Comparison of ENCODE assay signal across 12 cellular contexts in the genomic region with DNA sequence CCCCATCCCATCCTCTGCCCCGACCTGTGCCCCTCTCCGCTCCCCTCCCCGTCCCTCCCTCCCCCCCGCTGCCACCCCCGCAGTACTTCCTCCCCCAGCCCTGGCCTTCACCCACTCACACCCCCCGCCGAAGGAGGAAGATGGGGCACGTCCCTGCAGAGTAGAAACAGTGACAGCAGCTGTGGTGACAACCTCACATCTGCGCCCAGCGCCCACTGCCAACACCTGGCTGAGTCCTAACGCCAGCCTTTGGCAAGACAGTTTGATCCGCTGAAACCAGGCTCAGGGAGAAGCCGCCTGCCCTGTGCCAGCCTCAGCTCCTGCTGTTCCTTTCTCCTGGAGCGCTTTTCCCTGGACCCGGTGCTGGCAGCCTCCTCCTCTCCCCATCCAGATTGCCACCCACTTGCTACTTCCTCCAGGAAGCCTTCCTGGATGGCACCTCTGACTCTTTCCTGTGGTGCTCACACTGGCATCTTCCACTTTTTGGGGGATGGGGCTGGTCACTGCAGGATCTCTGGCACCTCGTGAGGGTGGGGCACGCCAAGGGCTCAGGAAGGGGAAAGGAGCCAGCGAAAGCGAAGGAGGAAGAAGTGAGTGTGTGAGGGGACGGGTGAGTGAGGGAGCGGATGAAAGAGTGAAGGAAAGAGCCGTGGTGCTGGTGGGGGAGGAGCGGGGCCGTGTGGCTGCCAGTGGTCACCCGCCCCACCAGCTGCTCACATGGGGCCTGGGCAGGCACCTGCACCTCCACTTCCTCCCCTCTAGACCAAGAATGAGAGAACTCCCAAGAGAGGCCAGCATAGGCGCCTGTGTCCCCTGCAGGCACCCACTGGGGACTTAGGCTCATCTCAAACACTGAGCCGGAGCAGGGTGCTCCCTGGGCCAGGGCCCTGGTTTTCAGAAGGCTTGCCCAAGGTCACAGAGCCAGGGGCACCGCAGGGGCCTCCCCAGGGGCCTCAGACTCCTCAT. TPM values are rescaled to one million over a fixed set of nuclear protein-coding genes. Genes with fewer than 3 reads are reported as not detected.
DNase-seq lines count a peak whose midpoint lies in the region; ATAC-seq and TF ChIP-seq lines count a peak whose summit lies in the region.
"Had no signal": no experiment of that assay in that cellular context is flagged by ENCODE, and none has a peak within 500 bp of the region (broad histone marks: within the 10 kb centered on the region; RNA-seq: fewer than 3 reads in every experiment).

No MANE protein-coding gene starts in this region.

- no peak for TF ChIP-seq POLR2A in uterus (IDR thresholded peaks at IDR 0.05)

- H3K36me3 ChIP-seq in CD8-positive, alpha-beta T cell (ENCODE audit: insufficient read depth, low read length): no peaks in the 10 kb centered on the region
- H3K36me3 ChIP-seq in OCI-LY7 (ENCODE audit: insufficient read depth, low read length) (no peaks in the 10 kb centered on the region), right atrium auricular region (no peaks in the 10 kb centered on the region), uterus (no peaks in the 10 kb centered on the region)
- H3K36me3 ChIP-seq: gastroesophageal sphincter had no signal

- peaks cover 42% of the 10 kb centered on the region for H3K4me1 ChIP-seq in CD8-positive, alpha-beta T cell (ENCODE audit: insufficient read depth, low read length)
- H3K4me1 ChIP-seq in OCI-LY7 (ENCODE audit: insufficient read depth, low read length, poor library complexity, severe bottlenecking) (peaks cover 54% of the 10 kb centered on the region), right atrium auricular region (peaks cover 0 to 39% of the 10 kb centered on the region in 2 donors), uterus (peaks cover 0 to 3% of the 10 kb centered on the region in 2 donors)
- H3K4me1 ChIP-seq: gastroesophageal sphincter had no signal

- no peaks in the 10 kb centered on the region for H3K36me3 Mint-ChIP-seq in CD8-positive, alpha-beta T cell
- no peaks in the 10 kb centered on the region for H3K36me3 Mint-ChIP-seq in T-helper 2 cell treated with Interferon-gamma antibody and Interleukin-4, amounts not matched to agents 5 μg/mL and 100 μg/mL, for 36 hours (ENCODE audit: low read depth)

- no peak for TF ChIP-seq CTCF in CD8-positive, alpha-beta T cell (IDR thresholded peaks at IDR 0.05)
- TF ChIP-seq CTCF in OCI-LY7 (conservative IDR thresholded peaks at IDR 0.05; ENCODE audit: low read length) (no peak), right atrium auricular region (IDR thresholded peaks at IDR 0.05) (no peak), uterus (IDR thresholded peaks at IDR 0.05) (no peak)

- POLR2A ChIA-PET in CD8-positive, alpha-beta T cell (lab: Charles Lee): no interaction called here
- POLR2A ChIA-PET in OCI-LY7 (lab: Charles Lee): no interaction called here

- H3K27me3 Mint-ChIP-seq in CD8-positive, alpha-beta T cell (ENCODE audit: low read depth): no peaks in the 10 kb centered on the region
- H3K27me3 Mint-ChIP-seq in T-helper 2 cell treated with Interferon-gamma antibody and Interleukin-4, amounts not matched to agents 5 μg/mL and 100 μg/mL, for 36 hours (ENCODE audit: low read depth): no peaks in the 10 kb centered on the region

- peaks cover 46% of the 10 kb centered on the region for H3K4me1 Mint-ChIP-seq in CD8-positive, alpha-beta T cell (ENCODE audit: low read depth)
- peaks cover 13% of the 10 kb centered on the region for H3K4me1 Mint-ChIP-seq in T-helper 2 cell treated with Interferon-gamma antibody and Interleukin-4, amounts not matched to agents 5 μg/mL and 100 μg/mL, for 36 hours (ENCODE audit: low read depth)

- CTCF ChIA-PET in CD8-positive, alpha-beta T cell (lab: Charles Lee): interaction anchor here (0.7 to 1.0 kb wide), 4 partner anchors 9 to 36 kb away, joined by 3 to 4 read pairs (median 3); no protein-coding TSS in a partner anchor
- CTCF ChIA-PET in OCI-LY7 (lab: Charles Lee; ENCODE audit: unreplicated experiment): interaction anchor here (0.6 kb wide), 1 partner anchor 18 kb away, joined by 3 read pairs; no protein-coding TSS in a partner anchor

- ATAC-seq in CD8-positive, alpha-beta T cell: peak; percentile 40
- peak; percentile 66 for ATAC-seq in GM19463 (IDR thresholded peaks at IDR 0.05; ENCODE audit: unreplicated experiment)
- ATAC-seq: gastroesophageal sphincter had no signal

- H3K9me2 ChIP-seq in OCI-LY7 (ENCODE audit: insufficient read depth, low read length): no peaks in the 10 kb centered on the region

- no peaks in the 10 kb centered on the region for H3K9me3 Mint-ChIP-seq in CD8-positive, alpha-beta T cell
- H3K9me3 Mint-ChIP-seq in T-helper 2 cell treated with Interferon-gamma antibody and Interleukin-4, amounts not matched to agents 5 μg/mL and 100 μg/mL, for 36 hours: no peaks in the 10 kb centered on the region
- H3K9me3 Mint-ChIP-seq: nephron progenitor cell had no signal

- no peaks in the 10 kb centered on the region for H3K79me2 ChIP-seq in OCI-LY7 (ENCODE audit: insufficient read depth, low read depth, low read length)

- H3K27ac ChIP-seq in CD8-positive, alpha-beta T cell (ENCODE audit: low read depth, low read length): no peak overlapping the region
- H3K27ac ChIP-seq in OCI-LY7 (ENCODE audit: low read depth, low read length, poor library complexity, severe bottlenecking): peak overlapping the region; percentile 47
- H3K27ac ChIP-seq in right atrium auricular region: peak overlapping the region; percentile 36 to 63
- no peak overlapping the region for H3K27ac ChIP-seq in uterus
- H3K27ac ChIP-seq: gastroesophageal sphincter had no signal

- intact Hi-C loops in CD8-positive, alpha-beta T cell (cut with DNase I, micrococcal nuclease): no loop called here
- intact Hi-C loops in OCI-LY7 (cut with micrococcal nuclease; ENCODE audit: unreplicated experiment) (loop anchor here (1.0 to 10.0 kb wide), 5 partner anchors 25 to 485 kb away; a partner anchor contains a TSS), posterior vena cava (cut with DNase I) (no loop called here), uterus (cut with DNase I; ENCODE audit: low total_unique reads) (no loop called here)

- DNase-seq in CD8-positive, alpha-beta T cell: peak in 4 of 7 experiments; percentile 40 to 72 (median 52)
- DNase-seq in OCI-LY7 (ENCODE audit: low spot score): peak; percentile 78
- no peak for DNase-seq in right atrium auricular region (ENCODE audit: low spot score)
- DNase-seq in GDM1 (lab: John Stamatoyannopoulos, UW): no peak
- DNase-seq in posterior vena cava (ENCODE audit: low spot score): no peak
- no peak for DNase-seq in T-helper 2 cell treated with Interferon-gamma antibody and Interleukin-4, amounts not matched to agents 5 μg/mL and 100 μg/mL, for 36 hours (ENCODE audit: low spot score)
- DNase-seq in uterus: no peak
- DNase-seq: NCI-H510A, nephron progenitor cell, T-helper 9 cell had no signal

- H3K9me3 ChIP-seq in CD8-positive, alpha-beta T cell (ENCODE audit: low read length): no peaks in the 10 kb centered on the region
- H3K9me3 ChIP-seq in OCI-LY7 (ENCODE audit: low read length) (no peaks in the 10 kb centered on the region), right atrium auricular region (no peaks in the 10 kb centered on the region), uterus (no peaks in the 10 kb centered on the region)
- H3K9me3 ChIP-seq: gastroesophageal sphincter had no signal

- peak overlapping the region; percentile 57 for H3K27ac Mint-ChIP-seq in CD8-positive, alpha-beta T cell
- H3K27ac Mint-ChIP-seq in T-helper 2 cell treated with Interferon-gamma antibody and Interleukin-4, amounts not matched to agents 5 μg/mL and 100 μg/mL, for 36 hours: no peak overlapping the region
- H3K27ac Mint-ChIP-seq: nephron progenitor cell had no signal

- H2AFZ ChIP-seq in OCI-LY7 (ENCODE audit: low read length): no peak overlapping the region

- no TSS peak for BruUV-seq in OCI-LY7 (replicated peaks; lab: Mats Ljungman, UMichigan)

- H3K4me3 Mint-ChIP-seq in CD8-positive, alpha-beta T cell: peak overlapping the region; percentile 58
- H3K4me3 Mint-ChIP-seq in T-helper 2 cell treated with Interferon-gamma antibody and Interleukin-4, amounts not matched to agents 5 μg/mL and 100 μg/mL, for 36 hours: no peak overlapping the region
- H3K4me3 Mint-ChIP-seq: nephron progenitor cell had no signal

- no peaks in the 10 kb centered on the region for H3K27me3 ChIP-seq in CD8-positive, alpha-beta T cell (ENCODE audit: insufficient read depth, low read length)
- no peaks in the 10 kb centered on the region for H3K27me3 ChIP-seq in right atrium auricular region
- H3K27me3 ChIP-seq in uterus: no peaks in the 10 kb centered on the region

- H3K4me3 ChIP-seq in CD8-positive, alpha-beta T cell (ENCODE audit: low read depth, low read length): no peak overlapping the region
- H3K4me3 ChIP-seq in OCI-LY7 (ENCODE audit: low read depth, low read length, poor library complexity, severe bottlenecking) (peak overlapping the region; percentile 36), right atrium auricular region (no peak overlapping the region), uterus (no peak overlapping the region)
- H3K4me3 ChIP-seq: gastroesophageal sphincter had no signal

- H3K4me2 ChIP-seq in OCI-LY7 (ENCODE audit: low read length): peak overlapping the region; percentile 62

- peaks cover 4% of the 10 kb centered on the region; the same call in 1 of the 2 replicates for H4K20me1 ChIP-seq in OCI-LY7 (ENCODE audit: insufficient read depth, low read length)

RNA-seq across cellular contexts. Expression of a gene that starts 27.0 kb away (rescaled TPM):
- total RNA-seq in CD8-positive, alpha-beta T cell: 10 to 100 TPM; 43.4 to 46.5 TPM
- 0.98 and 2.1 TPM in 2 replicates for total RNA-seq in OCI-LY7 (2014; rRNA removed; shearing (Covaris generic))
- total RNA-seq in OCI-LY7 (2022) (11.9 and 14.2 TPM in 2 replicates), right atrium auricular region (1 to 10 TPM; 1.7 to 2.4 TPM), posterior vena cava (1 to 10 TPM; 4.0 to 4.3 TPM), uterus (1 to 10 TPM in 2 of 4 donors, under 1 TPM in 2; under 0.01 to 6.9 (median 0.77) TPM)

Comparison
In these comparisons a context has a peak if more than half of its experiments do, and no peak if none do; other contexts are left out.
1. DNase-seq: peak in CD8-positive, alpha-beta T cell (4 of 7) and OCI-LY7 (single experiment); none in right atrium auricular region (single experiment), GDM1 (single experiment), posterior vena cava (single experiment), T-helper 2 cell treated with Interferon-gamma antibody and Interleukin-4, amounts not matched to agents 5 μg/mL and 100 μg/mL, for 36 hours (single experiment) and uterus (0 of 2).
2. H3K27ac ChIP-seq: peak in OCI-LY7 (single experiment) and right atrium auricular region (2 of 2); none in CD8-positive, alpha-beta T cell (single experiment) and uterus (0 of 2).